ENCODE assay signal across 11 cellular contexts in genomic region chr2:237097911-237098702, GRCh38. TPM values are rescaled to one million over a fixed set of nuclear protein-coding genes. Genes with fewer than 3 reads are reported as not detected.
DNase-seq lines count a peak whose midpoint lies in the region; ATAC-seq and TF ChIP-seq lines count a peak whose summit lies in the region.
"Had no signal": no experiment of that assay in that cellular context is flagged by ENCODE, and none has a peak within 500 bp of the region (broad histone marks: within the 10 kb centered on the region; RNA-seq: fewer than 3 reads in every experiment).

No MANE protein-coding gene starts in this region.

- H3K27ac ChIP-seq in mammary epithelial cell (ENCODE audit: insufficient read depth, low read depth, low read length) (peak overlapping the region; percentile 80), mesenchymal stem cell (ENCODE audit: low read length, poor library complexity, severe bottlenecking) (no peak overlapping the region)

- peaks cover 37% of the 10 kb centered on the region for H3K4me1 ChIP-seq in mammary epithelial cell (ENCODE audit: insufficient read depth, low read length)
- H3K4me1 ChIP-seq in mesenchymal stem cell (ENCODE audit: control insufficient read depth, insufficient read depth, low read depth, low read length): peaks cover 1% of the 10 kb centered on the region

- TF ChIP-seq CTCF in mammary epithelial cell (conservative IDR thresholded peaks at IDR 0.05 in 1 of 2, IDR thresholded peaks at IDR 0.05 in 1 of 2; ENCODE audit: extremely low read depth in 1 of 2, insufficient read depth in 1 of 2, low read depth in 1 of 2, low read length in 2 of 2): no peak

- H2AFZ ChIP-seq in mammary epithelial cell (ENCODE audit: low read depth, low read length): no peak overlapping the region
- H2AFZ ChIP-seq in mesenchymal stem cell (ENCODE audit: low read depth, low read length): no peak overlapping the region

- H3K9me3 ChIP-seq in mammary epithelial cell (replicated peaks; ENCODE audit: insufficient read depth, low read length) (no peaks in the 10 kb centered on the region), mesenchymal stem cell (ENCODE audit: control insufficient read depth, low read length) (peaks cover 15% of the 10 kb centered on the region)
- H3K9me3 ChIP-seq: heart left ventricle had no signal

- H3K4me3 ChIP-seq in mammary epithelial cell (replicated peaks in 1 of 3; ENCODE audit: insufficient read depth in 1 of 3, low read depth in 2 of 3, low read length in 3 of 3): no peak overlapping the region
- no peak overlapping the region for H3K4me3 ChIP-seq in mesenchymal stem cell (ENCODE audit: insufficient read depth in 1 of 2, low read depth in 1 of 2, low read length in 2 of 2)
- H3K4me3 ChIP-seq: heart left ventricle had no signal

- no peak overlapping the region for H2BK15ac ChIP-seq in mesenchymal stem cell (ENCODE audit: low read depth, poor library complexity, severe bottlenecking)

- H4K20me1 ChIP-seq in mammary epithelial cell (ENCODE audit: insufficient read depth, low read length): no peaks in the 10 kb centered on the region

- WGBS in mammary epithelial cell (ENCODE audit: low coverage, missing lambda C conversion rate): 49% methylated on average over 4 of the region's 4 CpGs
- WGBS in mesenchymal stem cell: 67% methylated on average over 1 of the region's 4 CpGs

- H2BK5ac ChIP-seq in mesenchymal stem cell (ENCODE audit: low read depth, low read length, poor library complexity, severe bottlenecking): no peak overlapping the region

- CTCF ChIA-PET in mammary epithelial cell (lab: Charles Lee; ENCODE audit: low non-redundant PET): no interaction called here

- H3K27me3 ChIP-seq in mammary epithelial cell (ENCODE audit: insufficient read depth, low read length) (no peaks in the 10 kb centered on the region), mesenchymal stem cell (ENCODE audit: control insufficient read depth in 1 of 2, insufficient read depth in 1 of 2, low read length in 2 of 2) (no peaks in the 10 kb centered on the region)
- H3K27me3 ChIP-seq: heart left ventricle had no signal

- no peak overlapping the region for H4K91ac ChIP-seq in mesenchymal stem cell (ENCODE audit: low read length)

- peaks cover 25% of the 10 kb centered on the region for H3K79me2 ChIP-seq in mammary epithelial cell (ENCODE audit: insufficient read depth, low read length)

- no peak overlapping the region for H2AK5ac ChIP-seq in mesenchymal stem cell (ENCODE audit: low read length, severe bottlenecking)

- H3K36me3 ChIP-seq in mammary epithelial cell (ENCODE audit: insufficient read depth, low read length) (peaks cover 41% of the 10 kb centered on the region), mesenchymal stem cell (ENCODE audit: control insufficient read depth in 1 of 2, insufficient read depth in 2 of 2, low read depth in 1 of 2, low read length in 2 of 2) (peaks cover 17 to 93% of the 10 kb centered on the region in 2 experiments)

- ATAC-seq in GM21515 (IDR thresholded peaks at IDR 0.05; ENCODE audit: unreplicated experiment): no peak

- no peak overlapping the region for H3K4ac ChIP-seq in mesenchymal stem cell (ENCODE audit: low read depth in 1 of 2, low read length in 2 of 2)

- in situ Hi-C loops in mammary epithelial cell (cut with MboI; ENCODE audit: low sequenced_read_pairs in 2 of 2): no loop called here

- no peak overlapping the region for H3K23ac ChIP-seq in mesenchymal stem cell (ENCODE audit: low read length in 2 of 2)

- TSS peak; percentile 51 for BruUV-seq in mammary epithelial cell (replicated peaks; lab: Mats Ljungman, UMichigan)

- H3K18ac ChIP-seq in mesenchymal stem cell (ENCODE audit: low read depth in 1 of 2, low read length in 2 of 2): peak overlapping the region in 1 of 2 experiments; percentile 43

- intact Hi-C loops in mammary epithelial cell (cut with micrococcal nuclease): loop anchor here (1.0 kb wide), 1 partner anchor 19 kb away; no protein-coding TSS in a partner anchor

- peak; percentile 66 for DNase-seq in AG08396 (ENCODE audit: low spot score)
- DNase-seq in HPDE6-E6E7 (ENCODE audit: extremely low spot score): peak; percentile 87
- DNase-seq in mammary epithelial cell: peak; percentile 97
- peak; percentile 95 for DNase-seq in mesenchymal stem cell
- DNase-seq in medulla oblongata (ENCODE audit: extremely low spot score): no peak
- no peak for DNase-seq in CD1c-positive myeloid dendritic cell (ENCODE audit: extremely low spot score)
- DNase-seq in stimulated activated CD4-positive, alpha-beta T cell treated with anti-CD3 and anti-CD28 coated beads, Interleukin-4, amount 100 ng/mL, for 4 hours: no peak
- DNase-seq: activated CD4-positive, alpha-beta memory T cell treated with anti-CD3 and anti-CD28 coated beads for 36 hours; aorta; heart left ventricle had no signal

- no peak overlapping the region for H2BK12ac ChIP-seq in mesenchymal stem cell (ENCODE audit: low read length in 2 of 2)

- dilution Hi-C loops in mammary epithelial cell (cut with HindIII; ENCODE audit: low sequenced_read_pairs): no loop called here

- no peak overlapping the region for H2BK120ac ChIP-seq in mesenchymal stem cell (ENCODE audit: low read depth, low read length)

- H3K14ac ChIP-seq in mesenchymal stem cell (ENCODE audit: low read length in 2 of 2): no peak overlapping the region

- no peak overlapping the region for H4K8ac ChIP-seq in mesenchymal stem cell (ENCODE audit: low read length)

- H3K9ac ChIP-seq in mammary epithelial cell (ENCODE audit: insufficient read depth, low read length): no peak overlapping the region
- peak overlapping the region; percentile 62 for H3K9ac ChIP-seq in mesenchymal stem cell (ENCODE audit: low read length)

- H3K79me1 ChIP-seq in mesenchymal stem cell (replicated peaks; ENCODE audit: low read length, poor library complexity, severe bottlenecking): peaks cover 17% of the 10 kb centered on the region

- H3K4me2 ChIP-seq in mammary epithelial cell (ENCODE audit: insufficient read depth, low read depth, low read length) (peak overlapping the region; percentile 72), mesenchymal stem cell (ENCODE audit: low read length, poor library complexity, severe bottlenecking) (no peak overlapping the region)

RNA-seq across cellular contexts. Expression of gene COPS8, which starts 12.4 kb away (rescaled TPM):
- total RNA-seq in mammary epithelial cell: 100 to 1,000 TPM; 102 to 111 TPM
- polyA plus RNA-seq in mammary epithelial cell: 113 TPM
- polyA minus RNA-seq in mammary epithelial cell: 88.4 TPM
- polyA plus RNA-seq in mesenchymal stem cell (2013, experiment 1 of 2): 45.9 TPM
- polyA plus RNA-seq in mesenchymal stem cell (2013, experiment 2 of 2): 46.7 TPM

Comparison
In these comparisons a context has a peak if more than half of its experiments do, and no peak if none do; other contexts are left out.
1. DNase-seq: peak in AG08396 (single experiment), HPDE6-E6E7 (single experiment), mammary epithelial cell (single experiment) and mesenchymal stem cell (single experiment); none in medulla oblongata (single experiment), CD1c-positive myeloid dendritic cell (single experiment) and stimulated activated CD4-positive, alpha-beta T cell treated with anti-CD3 and anti-CD28 coated beads, Interleukin-4, amount 100 ng/mL, for 4 hours (0 of 2).